In genomic region chr19:54115071-54116063, GRCh38 we compare ENCODE assay signal across 7 cellular contexts.
A peak's percentile ranks its signal among the peaks of the same experiment; 100 is the strongest.
DNase-seq lines count a peak whose midpoint lies in the region; ATAC-seq lines count a peak whose summit lies in the region.

A gene with protein sequence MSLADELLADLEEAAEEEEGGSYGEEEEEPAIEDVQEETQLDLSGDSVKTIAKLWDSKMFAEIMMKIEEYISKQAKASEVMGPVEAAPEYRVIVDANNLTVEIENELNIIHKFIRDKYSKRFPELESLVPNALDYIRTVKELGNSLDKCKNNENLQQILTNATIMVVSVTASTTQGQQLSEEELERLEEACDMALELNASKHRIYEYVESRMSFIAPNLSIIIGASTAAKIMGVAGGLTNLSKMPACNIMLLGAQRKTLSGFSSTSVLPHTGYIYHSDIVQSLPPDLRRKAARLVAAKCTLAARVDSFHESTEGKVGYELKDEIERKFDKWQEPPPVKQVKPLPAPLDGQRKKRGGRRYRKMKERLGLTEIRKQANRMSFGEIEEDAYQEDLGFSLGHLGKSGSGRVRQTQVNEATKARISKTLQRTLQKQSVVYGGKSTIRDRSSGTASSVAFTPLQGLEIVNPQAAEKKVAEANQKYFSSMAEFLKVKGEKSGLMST (plus strand): TSS chr19:54115754. CDS start chr19:54118279, 2,525 bp downstream.
A gene with protein sequence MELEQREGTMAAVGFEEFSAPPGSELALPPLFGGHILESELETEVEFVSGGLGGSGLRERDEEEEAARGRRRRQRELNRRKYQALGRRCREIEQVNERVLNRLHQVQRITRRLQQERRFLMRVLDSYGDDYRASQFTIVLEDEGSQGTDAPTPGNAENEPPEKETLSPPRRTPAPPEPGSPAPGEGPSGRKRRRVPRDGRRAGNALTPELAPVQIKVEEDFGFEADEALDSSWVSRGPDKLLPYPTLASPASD (minus strand): TSS chr19:54115657. CDS start chr19:54115269, 388 bp downstream.

- ATAC-seq in GM18508 (IDR thresholded peaks at IDR 0.05; ENCODE audit: insufficient read depth, unreplicated experiment) (peak; percentile 73), HG03025 (IDR thresholded peaks at IDR 0.05; ENCODE audit: low FRiP score, unreplicated experiment) (peak; percentile 81)

- DNase-seq in NCI-H2081 (lab: John Stamatoyannopoulos, UW) (peak; percentile 95 to 98), T1000 (lab: John Stamatoyannopoulos, UW) (peak; percentile 86), astrocyte of the hippocampus (ENCODE audit: low read depth, low spot score) (peak; percentile 99), hippocampal formation (lab: John Stamatoyannopoulos, UW) (peak; percentile 96), retina (peak; percentile 100)

Comparison
In these comparisons a context has a peak if more than half of its experiments do, and no peak if none do; other contexts are left out.
1. Peak in every context shown above with its lines: DNase-seq and ATAC-seq.